8 cellular contexts compared by ENCODE assay signal in the genomic region with DNA sequence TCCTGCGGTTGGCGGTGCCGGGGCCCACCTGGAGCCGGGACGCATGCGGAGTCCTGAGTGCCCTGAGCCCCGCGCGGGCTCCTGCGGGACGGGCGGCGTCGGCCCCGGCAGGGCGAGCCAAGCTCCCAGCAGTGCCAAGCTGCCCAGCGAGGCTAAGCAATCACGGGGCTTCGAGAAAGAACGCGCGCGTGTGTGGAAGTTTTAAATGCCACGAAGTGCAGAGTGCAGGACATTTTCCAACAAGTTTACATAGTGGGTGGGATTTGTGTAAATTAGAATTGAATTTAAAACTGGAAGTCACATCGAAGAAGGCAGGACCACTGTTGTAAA. TPM values are rescaled to one million over a fixed set of nuclear protein-coding genes. Genes with fewer than 3 reads are reported as not detected.
DNase-seq lines count a peak whose midpoint lies in the region; ATAC-seq, FAIRE-seq and TF ChIP-seq lines count a peak whose summit lies in the region.

No MANE protein-coding gene starts in this region.

- POLR2A ChIA-PET in HepG2 (lab: Yijun Ruan, JAX): no interaction called here

- DNase-seq in HepG2 (ENCODE audit: low spot score) (no peak), dorsolateral prefrontal cortex (peak in 1 of 10 donors; percentile 8), aorta (no peak), NCI-H1105 treated with DMSO at 0.1 percent for 48 hours (lab: John Stamatoyannopoulos, UW) (no peak), HT-29 (ENCODE audit: low spot score) (no peak)

- H3K4me1 ChIP-seq in liver (ENCODE audit: control insufficient read depth in 4 of 4, insufficient read depth in 4 of 4, low read length in 3 of 4) (peaks cover 0 to 16% (median 6%) of the 10 kb centered on the region in 4 donors), HepG2 (ENCODE audit: insufficient read depth, low read length) (0 out of 2 replicates have a peak, but pooled peaks cover 6% of the 10 kb centered on the region), mononuclear cell (ENCODE audit: insufficient read depth, low read length) (peaks cover 19% of the 10 kb centered on the region), aorta (ENCODE audit: control insufficient read depth in 1 of 2, insufficient read depth in 2 of 2, low read length in 2 of 2) (no peaks in the 10 kb centered on the region)

- H3K4me3 ChIP-seq in liver (ENCODE audit: low read depth in 1 of 3, low read length in 3 of 3) (peak overlapping the region; percentile 40 to 94 (median 71)), HepG2 (replicated peaks in 1 of 3; ENCODE audit: insufficient read depth in 1 of 3, low read depth in 2 of 3, low read length in 3 of 3) (no peak overlapping the region), dorsolateral prefrontal cortex (peak overlapping the region; percentile 43 to 93 (median 77)), mononuclear cell (ENCODE audit: low read length) (peak overlapping the region; percentile 64), aorta (ENCODE audit: low read length in 2 of 2) (peak overlapping the region; percentile 35 to 56)

- CTCF ChIA-PET in HepG2 (lab: Yijun Ruan, JAX; ENCODE audit: low intra/inter-chr PET ratio, low total read pairs): no interaction called here

- intact Hi-C loops in HepG2 (cut with micrococcal nuclease; ENCODE audit: unreplicated experiment): no loop called here
- intact Hi-C loops in dorsolateral prefrontal cortex (cut with DNase I): loop anchor here (5.0 to 10.0 kb wide), 3 partner anchors 44 to 131 kb away; no protein-coding TSS in a partner anchor
- intact Hi-C loops in aorta (cut with DNase I): no loop called here

- WGBS in liver: 19% methylated on average over 25 of the region's 25 CpGs
- 91% methylated on average over 22 of the region's 25 CpGs for WGBS in HepG2 (ENCODE audit: low lambda C conversion rate)
- WGBS in aorta, 2 donors: 3 to 6% methylated on average over 24 to 25 of the region's 25 CpGs

- BruUV-seq in HepG2 (replicated peaks; lab: Mats Ljungman, UMichigan): no TSS peak

- H3K36me3 ChIP-seq in liver (ENCODE audit: control insufficient read depth in 4 of 4, insufficient read depth in 3 of 4, low read depth in 1 of 4, low read length in 3 of 4) (no peaks in the 10 kb centered on the region), HepG2 (replicated peaks in 1 of 2; ENCODE audit: control insufficient read depth in 1 of 2, insufficient read depth in 2 of 2, low read length in 2 of 2) (no peaks in the 10 kb centered on the region), aorta (ENCODE audit: control insufficient read depth in 1 of 2, insufficient read depth in 2 of 2, low read length in 1 of 2) (no peaks in the 10 kb centered on the region)

- H4K20me1 ChIP-seq in HepG2 (ENCODE audit: insufficient read depth, low read length): no peaks in the 10 kb centered on the region

- in situ Hi-C loops in HepG2 (cut with HindIII; ENCODE audit: extremely low pct_ligation_motif_present, low pct_unique_long_range_greater_than_20kb): no loop called here

- H3K27me3 ChIP-seq in liver (ENCODE audit: control insufficient read depth in 4 of 4, insufficient read depth in 4 of 4, low read length in 3 of 4): no peaks in the 10 kb centered on the region
- H3K27me3 ChIP-seq in HepG2 (ENCODE audit: control insufficient read depth in 1 of 2, insufficient read depth in 2 of 2, low read length in 2 of 2): peaks cover 2 to 14% of the 10 kb centered on the region in 2 experiments; a peak in 4 of 5 replicates
- H3K27me3 ChIP-seq in dorsolateral prefrontal cortex: peaks cover 0 to 33% (median 6%) of the 10 kb centered on the region in 45 donors
- peaks cover 14% of the 10 kb centered on the region for H3K27me3 ChIP-seq in mononuclear cell (ENCODE audit: insufficient read depth, low read length)
- no peaks in the 10 kb centered on the region for H3K27me3 ChIP-seq in aorta (ENCODE audit: control insufficient read depth in 1 of 2, insufficient read depth in 2 of 2, low read length in 1 of 2)

- H3K4me2 ChIP-seq in HepG2 (ENCODE audit: low read depth, low read length): no peak overlapping the region

- no peak for FAIRE-seq in HepG2 (lab: Jason Lieb, UNC)

- H3K79me2 ChIP-seq in HepG2 (ENCODE audit: insufficient read depth, low read length): no peaks in the 10 kb centered on the region

- H3K9ac ChIP-seq in liver (ENCODE audit: low read depth in 1 of 2, low read length in 2 of 2) (peak overlapping the region in 1 of 2 donors; percentile 34), HepG2 (ENCODE audit: insufficient read depth, low read depth, low read length) (no peak overlapping the region)

- peak overlapping the region in 1 of 2 donors; percentile 67 for H3K27ac ChIP-seq in liver (ENCODE audit: low read depth in 1 of 2, low read length in 2 of 2)
- no peak overlapping the region for H3K27ac ChIP-seq in HepG2 (ENCODE audit: extremely low read length, insufficient read depth, low read length)
- peak overlapping the region in 56 of 59 donors; percentile 18 to 95 (median 84) for H3K27ac ChIP-seq in dorsolateral prefrontal cortex
- no peak overlapping the region for H3K27ac ChIP-seq in aorta (ENCODE audit: low read depth in 1 of 2, low read length in 2 of 2)

- no peak overlapping the region for H2AFZ ChIP-seq in HepG2 (ENCODE audit: low read length)

- no peak for TF ChIP-seq RAD21 in liver (IDR thresholded peaks at IDR 0.05)
- TF ChIP-seq RAD21 in HepG2 (CRISPR knock-in tag; IDR thresholded peaks at IDR 0.05): no peak

- H3K9me3 ChIP-seq in liver (ENCODE audit: control insufficient read depth in 4 of 4, low read length in 3 of 4) (no peaks in the 10 kb centered on the region), HepG2 (ENCODE audit: low read length) (no peaks in the 10 kb centered on the region), mononuclear cell (ENCODE audit: low read depth, low read length) (no peaks in the 10 kb centered on the region), aorta (ENCODE audit: control insufficient read depth, low read length) (no peaks in the 10 kb centered on the region)

- TF ChIP-seq CTCF in liver (IDR thresholded peaks at IDR 0.05; ENCODE audit: low read depth, low read length, missing input control) (no peak), HepG2 (CRISPR knock-in tag; IDR thresholded peaks at IDR 0.05) (no peak), dorsolateral prefrontal cortex (IDR thresholded peaks at IDR 0.05 in 54 of 56, conservative IDR thresholded peaks at IDR 0.05 in 2 of 56; ENCODE audit: low read depth in 1 of 56, partially characterized antibody in 56 of 56) (no peak)

- TF ChIP-seq POLR2A in HepG2 (IDR thresholded peaks at IDR 0.05; ENCODE audit: insufficient read depth in 1 of 2, low read depth in 2 of 2, low read length in 2 of 2): no peak

- ATAC-seq in HepG2 (no peak), aorta (ENCODE audit: low FRiP score) (peak; percentile 41), HG02840 (IDR thresholded peaks at IDR 0.05; ENCODE audit: low FRiP score, unreplicated experiment) (no peak)

- TF ChIP-seq EP300 in HepG2 (IDR thresholded peaks at IDR 0.05; ENCODE audit: low read depth in 2 of 2, low read length in 2 of 2) (no peak), HepG2 (CRISPR knock-in tag; IDR thresholded peaks at IDR 0.05; ENCODE audit: borderline replicate concordance) (no peak)

TF ChIP-seq in liver, 16 proteins besides CTCF, POLR2A, EP300 and RAD21:
- TF ChIP-seq FOXA1 (IDR thresholded peaks at IDR 0.05) (no peak), JUND (IDR thresholded peaks at IDR 0.05) (no peak), HNF4G (IDR thresholded peaks at IDR 0.05) (no peak), FOXA2 (IDR thresholded peaks at IDR 0.05) (no peak)
- TF ChIP-seq, protein P1, sequence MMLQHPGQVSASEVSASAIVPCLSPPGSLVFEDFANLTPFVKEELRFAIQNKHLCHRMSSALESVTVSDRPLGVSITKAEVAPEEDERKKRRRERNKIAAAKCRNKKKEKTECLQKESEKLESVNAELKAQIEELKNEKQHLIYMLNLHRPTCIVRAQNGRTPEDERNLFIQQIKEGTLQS (IDR thresholded peaks at IDR 0.05): no peak

TF ChIP-seq in HepG2, 621 proteins besides CTCF, POLR2A, EP300 and RAD21:
- TF ChIP-seq ZNF10 (CRISPR knock-in tag; IDR thresholded peaks at IDR 0.05; ENCODE audit: borderline replicate concordance, low read depth): no peak

RNA-seq across cellular contexts. Expression of a gene that starts 0.6 kb away (rescaled TPM):
- total RNA-seq in liver (10 to 100 TPM; 22.7 to 65.0 TPM), HepG2 (2016; rRNA removed; fragmentation: Illumina TruSeq; extraction: Trizol) (not detected in 2 replicates), dorsolateral prefrontal cortex (10 to 100 TPM in 118 of 120 experiments, 1 to 10 TPM in 2; 9.4 to 89.6 (median 31.5) TPM), mononuclear cell (13.2 TPM), aorta (10 to 100 TPM; 20.7 to 26.6 TPM)
- polyA plus RNA-seq in liver (10 to 100 TPM; 14.2 to 25.4 TPM), HepG2 (2011; rRNA removed) (0.13 TPM in 1 of 2 replicates, not detected in the other), aorta (10 to 100 TPM in 1 of 2 donors, under 1 TPM in 1; 0.56 to 15.5 TPM)
- not detected in 2 replicates for total RNA-seq in HepG2 (2016; cell fraction: cytosol; rRNA removed; fragmentation: Illumina TruSeq; extraction: Trizol; ENCODE audit: low read depth)
- total RNA-seq in HepG2 (2016; cell fraction: insoluble cytoplasmic fraction; rRNA removed; fragmentation: Illumina TruSeq; extraction: Trizol): not detected in 2 replicates
- total RNA-seq in HepG2 (2016; cell fraction: membrane; rRNA removed; fragmentation: Illumina TruSeq; extraction: Trizol): not detected in 2 replicates
- total RNA-seq in HepG2 (2016; cell fraction: nucleus; rRNA removed; fragmentation: Illumina TruSeq; extraction: Trizol): not detected in 2 replicates
- 0.05 TPM in 2 replicates for polyA plus RNA-seq in HepG2 (2011; cell fraction: cytosol; rRNA removed)
- 0.02 TPM in 1 of 2 replicates, not detected in the other for polyA plus RNA-seq in HepG2 (2011; cell fraction: nucleus; rRNA removed)
- 0.15 and 0.16 TPM in 2 replicates for polyA plus RNA-seq in HepG2 (2012)
- polyA plus RNA-seq in HepG2 (2016; cell fraction: cytosol; fragmentation: Illumina TruSeq; extraction: Trizol; ENCODE audit: low read depth): not detected in 2 replicates
- polyA plus RNA-seq in HepG2 (2016; cell fraction: insoluble cytoplasmic fraction; fragmentation: Illumina TruSeq; extraction: Trizol; ENCODE audit: low read depth): not detected in 2 replicates
- not detected in 2 replicates for polyA plus RNA-seq in HepG2 (2016; cell fraction: membrane; fragmentation: Illumina TruSeq; extraction: Trizol; ENCODE audit: low read depth)
- polyA plus RNA-seq in HepG2 (2016; cell fraction: nucleus; fragmentation: Illumina TruSeq; extraction: Trizol; ENCODE audit: insufficient read depth, low read depth): not detected in 2 replicates
- polyA minus RNA-seq in HepG2 (2011; rRNA and poly(A)+ RNA removed; ENCODE audit: low replicate concordance): 0.76 and 42.1 TPM in 2 replicates
- polyA minus RNA-seq in HepG2 (2011; cell fraction: cytosol; rRNA and poly(A)+ RNA removed): 0.18 and 1.4 TPM in 2 replicates
- polyA minus RNA-seq in HepG2 (2011; cell fraction: nucleus; rRNA and poly(A)+ RNA removed): under 0.01 and 0.13 TPM in 2 replicates
- 0.34 TPM in 1 of 2 replicates, not detected in the other for total RNA-seq in HT-29 (2014; rRNA removed; shearing (Covaris generic))

Comparison
In these comparisons a context has a peak if more than half of its experiments do, and no peak if none do; other contexts are left out.
1. H3K4me3 ChIP-seq: peak in liver (3 of 3), dorsolateral prefrontal cortex (59 of 59), mononuclear cell (single experiment) and aorta (2 of 2); none in HepG2 (0 of 3).
2. H3K27ac ChIP-seq: peak in dorsolateral prefrontal cortex (56 of 59); none in HepG2 (single experiment) and aorta (0 of 2).
3. intact Hi-C loops: an anchor here in dorsolateral prefrontal cortex (5.0 to 10.0 kb wide); none called in HepG2 and aorta.